In the genomic region with DNA sequence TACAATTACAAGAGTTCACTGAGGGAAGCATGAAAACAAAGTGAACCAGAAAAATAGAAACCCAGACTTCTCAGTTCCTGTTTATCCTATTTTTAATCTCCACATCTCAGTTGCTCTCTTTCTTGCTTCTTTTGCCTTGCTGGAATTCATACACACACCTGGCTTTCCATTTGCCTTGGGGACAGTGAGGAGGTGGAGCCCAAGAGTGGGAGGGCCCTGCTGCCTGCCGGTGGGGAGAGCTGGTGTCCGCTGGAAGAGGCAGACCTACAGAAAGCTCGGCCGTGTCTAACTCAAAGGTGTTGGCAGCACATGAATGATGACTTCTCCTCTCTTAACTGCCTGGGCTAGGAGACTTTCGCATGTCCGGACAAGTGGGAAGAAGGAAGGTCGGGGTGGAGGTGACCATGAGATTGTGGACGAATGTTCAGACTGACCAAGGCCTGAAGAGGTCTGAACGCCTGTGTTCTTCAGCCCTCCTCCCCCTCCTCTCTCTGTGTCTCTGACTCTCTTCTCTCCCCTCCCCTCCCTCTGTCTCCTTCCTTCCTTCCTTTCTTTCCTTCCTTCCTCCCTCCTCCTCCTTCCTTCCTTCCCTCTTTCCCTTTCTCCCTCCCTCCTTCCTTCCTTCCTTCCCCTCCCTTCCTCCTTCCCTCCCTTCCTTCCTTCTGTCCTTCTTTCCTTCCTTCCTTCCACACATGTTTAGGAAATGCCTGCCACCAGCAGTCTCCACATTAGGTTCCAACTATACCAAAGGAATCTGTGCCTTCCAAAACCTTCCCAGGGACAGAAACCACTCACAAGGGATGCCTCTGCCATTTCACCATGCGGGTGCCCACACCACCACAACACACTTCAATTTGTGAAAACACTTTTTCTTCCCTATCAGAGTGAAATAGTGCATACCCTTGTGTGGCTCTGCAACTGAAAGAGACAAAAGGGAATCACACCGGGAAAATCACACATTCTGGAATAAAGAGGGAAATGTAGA, we compare ENCODE assay signal across 1 cellular context.
A peak's percentile ranks its signal among the peaks of the same experiment; 100 is the strongest.
TF ChIP-seq lines count a peak whose summit lies in the region.

No MANE protein-coding gene starts in this region.

TF ChIP-seq in HEK293, 187 proteins besides CTCF, POLR2A, EP300 and RAD21 (continued from another document):
- TF ChIP-seq PRDM6 (tag by site-specific recombination; IDR thresholded peaks at IDR 0.05), result no peak
- 0 out of 2 replicates have a peak, but pooled peaks have one; percentile 65 for TF ChIP-seq ZNF169 (tag by site-specific recombination; IDR thresholded peaks at IDR 0.05)
- no peak for TF ChIP-seq OSR2 (tag by site-specific recombination; IDR thresholded peaks at IDR 0.05)
- 0 out of 2 replicates have a peak, but pooled peaks have one; percentile 18 for TF ChIP-seq ZNF521 (tag by site-specific recombination; IDR thresholded peaks at IDR 0.05)
- TF ChIP-seq ZNF398 (tag by site-specific recombination; IDR thresholded peaks at IDR 0.05), result peak; percentile 32; the same call in 1 of the 2 replicates
- no peak for TF ChIP-seq ZBTB49 (tag by site-specific recombination; IDR thresholded peaks at IDR 0.05; ENCODE audit: low read depth)
- no peak for TF ChIP-seq ZNF311 (tag by site-specific recombination; IDR thresholded peaks at IDR 0.05; ENCODE audit: borderline replicate concordance)
- TF ChIP-seq ZNF266 (tag by site-specific recombination; IDR thresholded peaks at IDR 0.05; ENCODE audit: low read depth), result 0 out of 2 replicates have a peak, but pooled peaks have one; percentile 21
- TF ChIP-seq, protein P1, sequence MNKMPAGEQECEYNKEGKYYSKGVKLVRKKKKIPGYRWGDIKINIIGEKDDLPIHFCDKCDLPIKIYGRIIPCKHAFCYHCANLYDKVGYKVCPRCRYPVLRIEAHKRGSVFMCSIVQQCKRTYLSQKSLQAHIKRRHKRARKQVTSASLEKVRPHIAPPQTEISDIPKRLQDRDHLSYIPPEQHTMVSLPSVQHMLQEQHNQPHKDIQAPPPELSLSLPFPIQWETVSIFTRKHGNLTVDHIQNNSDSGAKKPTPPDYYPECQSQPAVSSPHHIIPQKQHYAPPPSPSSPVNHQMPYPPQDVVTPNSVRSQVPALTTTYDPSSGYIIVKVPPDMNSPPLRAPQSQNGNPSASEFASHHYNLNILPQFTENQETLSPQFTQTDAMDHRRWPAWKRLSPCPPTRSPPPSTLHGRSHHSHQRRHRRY (tag by site-specific recombination; IDR thresholded peaks at IDR 0.05), result peak; percentile 76
- TF ChIP-seq, protein P2, sequence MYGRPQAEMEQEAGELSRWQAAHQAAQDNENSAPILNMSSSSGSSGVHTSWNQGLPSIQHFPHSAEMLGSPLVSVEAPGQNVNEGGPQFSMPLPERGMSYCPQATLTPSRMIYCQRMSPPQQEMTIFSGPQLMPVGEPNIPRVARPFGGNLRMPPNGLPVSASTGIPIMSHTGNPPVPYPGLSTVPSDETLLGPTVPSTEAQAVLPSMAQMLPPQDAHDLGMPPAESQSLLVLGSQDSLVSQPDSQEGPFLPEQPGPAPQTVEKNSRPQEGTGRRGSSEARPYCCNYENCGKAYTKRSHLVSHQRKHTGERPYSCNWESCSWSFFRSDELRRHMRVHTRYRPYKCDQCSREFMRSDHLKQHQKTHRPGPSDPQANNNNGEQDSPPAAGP (tag by site-specific recombination; IDR thresholded peaks at IDR 0.05), result no peak
- TF ChIP-seq ZNF211 (tag by site-specific recombination; IDR thresholded peaks at IDR 0.05; ENCODE audit: low read depth), result no peak
- no peak for TF ChIP-seq ZNF146 (tag by site-specific recombination; IDR thresholded peaks at IDR 0.05)
- TF ChIP-seq ZNF776 (tag by site-specific recombination; IDR thresholded peaks at IDR 0.05; ENCODE audit: borderline replicate concordance), result peak; percentile 67; the same call in 1 of the 2 replicates
- TF ChIP-seq ZNF658 (tag by site-specific recombination; IDR thresholded peaks at IDR 0.05), result no peak
- TF ChIP-seq ZNF366 (tag by site-specific recombination; conservative IDR thresholded peaks at IDR 0.05), result peak; percentile 95
- TF ChIP-seq ZNF792 (tag by site-specific recombination; IDR thresholded peaks at IDR 0.05), result no peak
- no peak for TF ChIP-seq ZFP3 (tag by site-specific recombination; IDR thresholded peaks at IDR 0.05; ENCODE audit: low read depth)
- TF ChIP-seq GLI4 (tag by site-specific recombination; IDR thresholded peaks at IDR 0.05), result peak; percentile 47; the same call in 1 of the 2 replicates
- TF ChIP-seq ZNF623 (tag by site-specific recombination; IDR thresholded peaks at IDR 0.05), result no peak
- TF ChIP-seq ZNF768 (tag by site-specific recombination; IDR thresholded peaks at IDR 0.05), result no peak
